23 cellular contexts compared by ENCODE assay signal in genomic region chr2:122683018-122683417, GRCh38.
"Had no signal": no experiment of that assay in that cellular context is flagged by ENCODE, and none has a peak within 500 bp of the region (broad histone marks: within the 10 kb centered on the region; RNA-seq: fewer than 3 reads in every experiment).

No MANE protein-coding gene starts in this region.

- H3K9me3 Mint-ChIP-seq: activated CD4-positive, alpha-beta T cell treated with anti-CD3 and anti-CD28 coated beads, Interleukin-2, amount 10 ng/mL, durations not matched to agents 24 days and 14 days had no signal

- H3K27me3 ChIP-seq: cardiac muscle cell, heart right ventricle, neural progenitor cell, spleen, upper lobe of left lung had no signal

- H3K9me3 ChIP-seq: heart right ventricle, lower lobe of right lung, upper lobe of left lung had no signal

- H3K4me1 ChIP-seq: heart right ventricle, lower lobe of right lung, neural progenitor cell, spleen, upper lobe of left lung had no signal

- DNase-seq: activated CD4-positive, alpha-beta memory T cell treated with anti-CD3 and anti-CD28 coated beads, Interleukin-2, amount 10 ng/mL, durations not matched to agents 7 days and 5 days; activated CD4-positive, alpha-beta T cell treated with anti-CD3 and anti-CD28 coated beads, Interleukin-2, amount 10 ng/mL, durations not matched to agents 24 days and 14 days; activated CD8-positive, alpha-beta memory T cell treated with anti-CD3 and anti-CD28 coated beads, Interleukin-2, amount 10 ng/mL, durations not matched to agents 7 days and 5 days; activated effector memory CD4-positive, alpha-beta T cell treated with anti-CD3 and anti-CD28 coated beads, Interleukin-2, amount 50 U/mL, for 16 hours; activated naive CD4-positive, alpha-beta T cell treated with anti-CD3 and anti-CD28 coated beads, Interleukin-2, amount 10 ng/mL, durations not matched to agents 7 days and 5 days; activated T-cell treated with anti-CD3 and anti-CD28 coated beads for 4 hours; amygdala; cortex of kidney; endodermal cell; heart right ventricle; lower lobe of right lung; naive thymus-derived CD8-positive, alpha-beta T cell; spleen; stimulated activated CD4-positive, alpha-beta T cell treated with anti-CD3 and anti-CD28 coated beads, Interleukin-4, amount 100 ng/mL, for 1 hour; stimulated activated naive CD4-positive, alpha-beta T cell treated with Interleukin-2 at 50 U/mL for 16 hours; upper lobe of left lung had no signal

- ATAC-seq: activated CD4-positive, CD25-positive, alpha-beta regulatory T cell treated with anti-CD3 and anti-CD28 coated beads, Interleukin-2, amount 50 U/mL, for 24 hours; activated CD8-positive, alpha-beta memory T cell treated with anti-CD3 and anti-CD28 coated beads, Interleukin-2, amount 10 ng/mL, durations not matched to agents 7 days and 5 days; heart right ventricle; left lobe of liver; lower lobe of right lung; naive thymus-derived CD8-positive, alpha-beta T cell had no signal

- H3K27ac ChIP-seq: cardiac muscle cell, heart right ventricle, lower lobe of right lung, neural progenitor cell, spleen, upper lobe of left lung had no signal

- H3K36me3 Mint-ChIP-seq: activated CD8-positive, alpha-beta memory T cell treated with anti-CD3 and anti-CD28 coated beads, Interleukin-2, amount 10 ng/mL, durations not matched to agents 7 days and 5 days; activated naive CD4-positive, alpha-beta T cell treated with anti-CD3 and anti-CD28 coated beads, Interleukin-2, amount 10 ng/mL, durations not matched to agents 7 days and 5 days; naive thymus-derived CD8-positive, alpha-beta T cell; neural progenitor cell had no signal

- H3K27ac Mint-ChIP-seq: activated CD4-positive, alpha-beta memory T cell treated with anti-CD3 and anti-CD28 coated beads, Interleukin-2, amount 10 ng/mL, durations not matched to agents 7 days and 5 days; activated CD4-positive, alpha-beta T cell treated with anti-CD3 and anti-CD28 coated beads, Interleukin-2, amount 10 ng/mL, durations not matched to agents 24 days and 14 days; activated CD8-positive, alpha-beta memory T cell treated with anti-CD3 and anti-CD28 coated beads, Interleukin-2, amount 10 ng/mL, durations not matched to agents 7 days and 5 days; activated naive CD4-positive, alpha-beta T cell treated with anti-CD3 and anti-CD28 coated beads, Interleukin-2, amount 10 ng/mL, durations not matched to agents 7 days and 5 days; endodermal cell; mesothelial cell of epicardium; naive thymus-derived CD8-positive, alpha-beta T cell; neural progenitor cell; progenitor cell of endocrine pancreas had no signal

- H3K36me3 ChIP-seq: cardiac muscle cell, heart right ventricle, lower lobe of right lung, neural progenitor cell, spleen, upper lobe of left lung had no signal

- H2AFZ ChIP-seq: neural progenitor cell had no signal

- H3K4me1 Mint-ChIP-seq: activated CD4-positive, alpha-beta memory T cell treated with anti-CD3 and anti-CD28 coated beads, Interleukin-2, amount 10 ng/mL, durations not matched to agents 7 days and 5 days; activated CD4-positive, alpha-beta T cell treated with anti-CD3 and anti-CD28 coated beads, Interleukin-2, amount 10 ng/mL, durations not matched to agents 24 days and 14 days; activated naive CD4-positive, alpha-beta T cell treated with anti-CD3 and anti-CD28 coated beads, Interleukin-2, amount 10 ng/mL, durations not matched to agents 7 days and 5 days; endodermal cell; mesothelial cell of epicardium; naive thymus-derived CD8-positive, alpha-beta T cell; neural progenitor cell had no signal

- H3K9ac ChIP-seq: neural progenitor cell had no signal

- H3K4me2 ChIP-seq: neural progenitor cell had no signal

- H3K4me3 Mint-ChIP-seq: activated CD4-positive, alpha-beta memory T cell treated with anti-CD3 and anti-CD28 coated beads, Interleukin-2, amount 10 ng/mL, durations not matched to agents 7 days and 5 days; activated CD4-positive, alpha-beta T cell treated with anti-CD3 and anti-CD28 coated beads, Interleukin-2, amount 10 ng/mL, durations not matched to agents 24 days and 14 days; activated CD8-positive, alpha-beta memory T cell treated with anti-CD3 and anti-CD28 coated beads, Interleukin-2, amount 10 ng/mL, durations not matched to agents 7 days and 5 days; activated naive CD4-positive, alpha-beta T cell treated with anti-CD3 and anti-CD28 coated beads, Interleukin-2, amount 10 ng/mL, durations not matched to agents 7 days and 5 days; endodermal cell; mesothelial cell of epicardium; naive thymus-derived CD8-positive, alpha-beta T cell; neural progenitor cell had no signal

- H3K27me3 Mint-ChIP-seq: activated CD4-positive, alpha-beta memory T cell treated with anti-CD3 and anti-CD28 coated beads, Interleukin-2, amount 10 ng/mL, durations not matched to agents 7 days and 5 days; activated CD4-positive, alpha-beta T cell treated with anti-CD3 and anti-CD28 coated beads, Interleukin-2, amount 10 ng/mL, durations not matched to agents 24 days and 14 days; activated CD8-positive, alpha-beta memory T cell treated with anti-CD3 and anti-CD28 coated beads, Interleukin-2, amount 10 ng/mL, durations not matched to agents 7 days and 5 days; activated naive CD4-positive, alpha-beta T cell treated with anti-CD3 and anti-CD28 coated beads, Interleukin-2, amount 10 ng/mL, durations not matched to agents 7 days and 5 days; naive thymus-derived CD8-positive, alpha-beta T cell; progenitor cell of endocrine pancreas had no signal

- H3K4me3 ChIP-seq: cardiac muscle cell, heart right ventricle, lower lobe of right lung, neural progenitor cell, spleen, upper lobe of left lung had no signal

- FAIRE-seq: keratinocyte had no signal
